Comparison of ENCODE assay signal across 18 cellular contexts in the genomic region with DNA sequence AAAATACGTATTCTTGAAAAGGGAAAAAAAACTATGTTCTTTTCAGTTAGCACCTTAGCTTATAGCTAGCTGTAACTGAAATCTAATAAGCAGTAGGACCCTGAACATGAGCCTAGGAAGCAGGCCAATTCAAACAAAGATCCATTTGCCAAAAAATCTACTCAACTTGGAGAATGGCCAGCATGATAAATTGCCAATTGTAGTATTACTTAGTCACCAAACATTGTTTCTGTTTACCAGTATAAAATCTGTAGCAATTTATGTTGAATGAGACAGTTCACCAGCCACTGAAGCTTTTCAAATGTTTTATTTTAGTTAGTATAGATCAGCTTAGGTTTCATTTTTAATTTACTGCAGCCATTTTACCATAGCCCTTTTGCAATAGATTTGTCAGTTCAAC.
DNase-seq lines count a peak whose midpoint lies in the region; ATAC-seq, FAIRE-seq and TF ChIP-seq lines count a peak whose summit lies in the region.
"Had no signal": no experiment of that assay in that cellular context is flagged by ENCODE, and none has a peak within 500 bp of the region (broad histone marks: within the 10 kb centered on the region; RNA-seq: fewer than 3 reads in every experiment).

No MANE protein-coding gene starts in this region.

- H2AFZ ChIP-seq in mammary epithelial cell (ENCODE audit: low read depth, low read length) (no peak overlapping the region), keratinocyte (ENCODE audit: control insufficient read depth, low read length) (no peak overlapping the region)

- dilution Hi-C loops in mammary epithelial cell (cut with HindIII; ENCODE audit: low sequenced_read_pairs) (loop anchor here (5.0 kb wide), 1 partner anchor 47 kb away; no protein-coding TSS in a partner anchor), keratinocyte (cut with MboI; ENCODE audit: extremely low pct_ligation_motif_present, low sequenced_read_pairs) (no loop called here)

- no peaks in the 10 kb centered on the region for H3K9me1 ChIP-seq in keratinocyte (ENCODE audit: control insufficient read depth, extremely low read depth, insufficient read depth, low read length)

- H4K20me1 ChIP-seq in mammary epithelial cell (ENCODE audit: insufficient read depth, low read length) (no peaks in the 10 kb centered on the region), keratinocyte (ENCODE audit: control insufficient read depth, extremely low read depth, insufficient read depth, low read length) (no peaks in the 10 kb centered on the region)

- no peaks in the 10 kb centered on the region for H3K27me3 ChIP-seq in mammary epithelial cell (ENCODE audit: insufficient read depth, low read length)
- peaks cover 4% of the 10 kb centered on the region for H3K27me3 ChIP-seq in keratinocyte (ENCODE audit: control insufficient read depth, extremely low read depth, insufficient read depth, low read length)
- H3K27me3 ChIP-seq in left ventricle myocardium inferior (ENCODE audit: low read depth) = no peaks in the 10 kb centered on the region

- ATAC-seq in HG02870 (IDR thresholded peaks at IDR 0.05; ENCODE audit: unreplicated experiment) = no peak
- ATAC-seq in HG02678 (IDR thresholded peaks at IDR 0.05; ENCODE audit: unreplicated experiment) = no peak
- ATAC-seq: left cardiac atrium had no signal

- BruUV-seq in mammary epithelial cell (replicated peaks; lab: Mats Ljungman, UMichigan) = no TSS peak

- no peaks in the 10 kb centered on the region for H3K79me2 ChIP-seq in mammary epithelial cell (ENCODE audit: insufficient read depth, low read length)
- no peaks in the 10 kb centered on the region for H3K79me2 ChIP-seq in keratinocyte (ENCODE audit: control insufficient read depth, insufficient read depth, low read length)

- peaks cover 13% of the 10 kb centered on the region for H3K4me1 ChIP-seq in mammary epithelial cell (ENCODE audit: insufficient read depth, low read length)
- peaks cover 6% of the 10 kb centered on the region for H3K4me1 ChIP-seq in keratinocyte (ENCODE audit: control insufficient read depth, extremely low read depth, insufficient read depth, low read length)
- no peaks in the 10 kb centered on the region for H3K4me1 ChIP-seq in left ventricle myocardium inferior
- H3K4me1 ChIP-seq: Caco-2 had no signal

- no peaks in the 10 kb centered on the region for H3K36me3 ChIP-seq in mammary epithelial cell (ENCODE audit: insufficient read depth, low read length)
- peaks cover 0 to 3% of the 10 kb centered on the region in 2 experiments for H3K36me3 ChIP-seq in keratinocyte (ENCODE audit: control insufficient read depth in 2 of 2, extremely low read depth in 1 of 2, insufficient read depth in 2 of 2, low read length in 2 of 2)
- no peaks in the 10 kb centered on the region for H3K36me3 ChIP-seq in left ventricle myocardium inferior

- H3K27ac ChIP-seq in mammary epithelial cell (ENCODE audit: insufficient read depth, low read depth, low read length) (peak overlapping the region; percentile 11), keratinocyte (ENCODE audit: control insufficient read depth, insufficient read depth, low read length) (no peak overlapping the region), left ventricle myocardium inferior (replicated peaks) (no peak overlapping the region)

- no peaks in the 10 kb centered on the region for H3K9me3 ChIP-seq in mammary epithelial cell (replicated peaks; ENCODE audit: insufficient read depth, low read length)
- H3K9me3 ChIP-seq in keratinocyte (ENCODE audit: control insufficient read depth, low read depth, low read length) = no peaks in the 10 kb centered on the region
- H3K9me3 ChIP-seq in left ventricle myocardium inferior (replicated peaks) = no peaks in the 10 kb centered on the region
- H3K9me3 ChIP-seq: Caco-2 had no signal

- FAIRE-seq in keratinocyte (lab: Jason Lieb, UNC) = peak; percentile 72
- FAIRE-seq: HTR-8/SVneo had no signal

- no peak overlapping the region for H3K4me3 ChIP-seq in mammary epithelial cell (replicated peaks in 1 of 3; ENCODE audit: insufficient read depth in 1 of 3, low read depth in 2 of 3, low read length in 3 of 3)
- no peak overlapping the region for H3K4me3 ChIP-seq in keratinocyte (ENCODE audit: control insufficient read depth in 2 of 3, extremely low read depth in 1 of 3, insufficient read depth in 2 of 3, low read depth in 1 of 3, low read length in 3 of 3)
- no peak overlapping the region for H3K4me3 ChIP-seq in left ventricle myocardium inferior

- POLR2A ChIA-PET in GM10248 (lab: Yijun Ruan, JAX) = no interaction called here

- H3K4me2 ChIP-seq in mammary epithelial cell (ENCODE audit: insufficient read depth, low read depth, low read length) (peak overlapping the region; percentile 23), keratinocyte (ENCODE audit: control insufficient read depth, extremely low read depth, insufficient read depth, low read depth, low read length) (no peak overlapping the region)

- TF ChIP-seq CTCF in mammary epithelial cell (conservative IDR thresholded peaks at IDR 0.05 in 1 of 2, IDR thresholded peaks at IDR 0.05 in 1 of 2; ENCODE audit: extremely low read depth in 1 of 2, insufficient read depth in 1 of 2, low read depth in 1 of 2, low read length in 2 of 2) (no peak), keratinocyte (optimal IDR thresholded peaks at IDR 0.05 in 1 of 3, IDR thresholded peaks at IDR 0.05 in 1 of 3, conservative IDR thresholded peaks at IDR 0.05 in 1 of 3; ENCODE audit: extremely low read depth in 1 of 3, insufficient read depth in 2 of 3, low read length in 3 of 3) (no peak), GM10248 (IDR thresholded peaks at IDR 0.05; ENCODE audit: control extremely low read depth, extremely low read depth, low read depth, missing control alignments) (no peak), left ventricle myocardium inferior (IDR thresholded peaks at IDR 0.05; ENCODE audit: borderline replicate concordance) (no peak)

- in situ Hi-C loops in mammary epithelial cell (cut with MboI; ENCODE audit: low sequenced_read_pairs in 2 of 2) = loop anchor here in 1 of 2 donors (25.0 kb wide), 1 partner anchor 863 kb away; no protein-coding TSS in a partner anchor

- WGBS in mammary epithelial cell (ENCODE audit: low coverage, missing lambda C conversion rate) = 100% methylated on average over 1 of the region's 1 CpG

- intact Hi-C loops in mammary epithelial cell (cut with micrococcal nuclease) (no loop called here), left ventricle myocardium inferior (cut with micrococcal nuclease) (no loop called here)

- CTCF ChIA-PET in mammary epithelial cell (lab: Charles Lee; ENCODE audit: low non-redundant PET) = no interaction called here
- CTCF ChIA-PET in GM10248 (lab: Yijun Ruan, JAX) = interaction anchor here (1.6 kb wide), 1 partner anchor 9 kb away, joined by 5 read pairs; no protein-coding TSS in a partner anchor

- peak; percentile 54 for DNase-seq in EH (ENCODE audit: low read depth)
- DNase-seq in NCI-H2196 (lab: John Stamatoyannopoulos, UW; ENCODE audit: unreplicated experiment) = peak; percentile 3
- peak; percentile 39 for DNase-seq in mammary epithelial cell
- no peak for DNase-seq in keratinocyte (ENCODE audit: low read depth, low spot score)
- DNase-seq in GM10248 (ENCODE audit: extremely low spot score) = no peak
- DNase-seq in left ventricle myocardium inferior = no peak
- DNase-seq: activated CD4-positive, CD25-positive, alpha-beta regulatory T cell treated with anti-CD3 and anti-CD28 coated beads, Interleukin-2, amount 50 U/mL, for 72 hours; activated gamma-delta T cell treated with Interleukin-2 at 50 U/mL for 16 hours; Caco-2; GDM1; left cardiac atrium; NCI-H2171 treated with DMSO at 0.1 percent for 48 hours; SIG-M5; stimulated activated CD4-positive, alpha-beta T cell treated with anti-CD3 and anti-CD28 coated beads, Interleukin-4, amount 100 ng/mL, for 24 hours; stimulated activated CD8-positive, alpha-beta memory T cell treated with anti-CD3 and anti-CD28 coated beads, Interleukin-4, amount 100 ng/mL, for 48 hours had no signal

- no peak overlapping the region for H3K9ac ChIP-seq in mammary epithelial cell (ENCODE audit: insufficient read depth, low read length)
- no peak overlapping the region for H3K9ac ChIP-seq in keratinocyte (ENCODE audit: control insufficient read depth, extremely low read depth, insufficient read depth, low read length)

Comparison
In these comparisons a context has a peak if more than half of its experiments do, and no peak if none do; other contexts are left out.
1. DNase-seq: peak in EH (single experiment), NCI-H2196 (single experiment) and mammary epithelial cell (single experiment); none in keratinocyte (single experiment), GM10248 (single experiment) and left ventricle myocardium inferior (single experiment).